ENCODE assay signal across 8 cellular contexts in the genomic region with DNA sequence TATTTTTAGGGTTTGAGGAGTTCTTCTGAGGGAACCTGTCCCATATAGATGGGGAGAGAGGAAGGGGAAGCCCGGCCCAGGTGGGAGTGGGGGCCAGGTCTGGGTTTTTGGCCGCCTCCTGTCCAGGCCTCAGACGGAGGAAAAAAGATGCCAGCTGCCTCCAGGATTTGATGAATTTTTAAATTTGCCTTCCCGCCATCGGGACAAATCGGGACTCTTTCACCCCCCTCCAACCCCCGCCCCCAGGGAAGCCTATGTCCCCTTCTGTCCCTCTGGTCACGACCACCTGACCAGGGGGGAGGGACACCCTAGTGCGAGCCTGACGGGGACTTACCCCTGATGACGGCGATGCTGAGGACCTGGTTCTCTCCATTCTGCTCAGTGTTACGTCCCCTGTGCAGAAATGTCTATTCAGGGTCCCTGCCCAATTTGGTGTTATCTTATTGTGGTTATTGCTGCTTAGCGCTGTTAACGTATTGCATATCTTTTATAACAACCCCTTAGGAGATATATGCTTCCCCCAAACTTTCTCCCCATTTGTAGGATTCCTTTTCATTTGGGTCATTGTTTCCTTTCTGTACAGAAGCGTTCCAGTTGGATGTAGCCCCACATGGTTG.
A peak's percentile ranks its signal among the peaks of the same experiment; 100 is the strongest.
DNase-seq lines count a peak whose midpoint lies in the region; ATAC-seq and TF ChIP-seq lines count a peak whose summit lies in the region.

No MANE protein-coding gene starts in this region.

- H3K27ac ChIP-seq in foreskin keratinocyte (peak overlapping the region; percentile 83), neutrophil (peak overlapping the region; percentile 63)

- peaks cover 8% of the 10 kb centered on the region for H3K4me1 ChIP-seq in foreskin keratinocyte
- H3K4me1 ChIP-seq in neutrophil (ENCODE audit: control insufficient read depth in 1 of 2, insufficient read depth in 1 of 2, low read depth in 1 of 2, low read length in 1 of 2), result peaks cover 18 to 19% of the 10 kb centered on the region in 2 experiments

- TF ChIP-seq CTCF in foreskin keratinocyte (conservative IDR thresholded peaks at IDR 0.05) (no peak), neutrophil (IDR thresholded peaks at IDR 0.05) (no peak)

- H3K36me3 ChIP-seq in neutrophil, result peaks cover 3% of the 10 kb centered on the region

- no peaks in the 10 kb centered on the region for H3K9me3 ChIP-seq in neutrophil

- peak overlapping the region; percentile 86 to 91 for H3K4me3 ChIP-seq in neutrophil (ENCODE audit: low read depth in 1 of 2, low read length in 1 of 2)

- H3K27me3 ChIP-seq in foreskin keratinocyte (no peaks in the 10 kb centered on the region), neutrophil (no peaks in the 10 kb centered on the region)

- peak; percentile 2 for DNase-seq in NK-92 treated with Interleukin-12 subunit alpha and Interleukin-12 subunit beta, amount 100 ng/mL, for 24 hours (lab: John Stamatoyannopoulos, UW)
- DNase-seq in NK-92 (lab: John Stamatoyannopoulos, UW; ENCODE audit: unreplicated experiment), result no peak
- DNase-seq in activated CD4-positive, CD25-positive, alpha-beta regulatory T cell treated with anti-CD3 and anti-CD28 coated beads, Interleukin-2, amount 50 U/mL, for 72 hours, result peak; percentile 34
- peak in 1 of 2 donors; percentile 1 for DNase-seq in foreskin keratinocyte
- DNase-seq in NOMO-1 treated with dmso at 0.1 percent for 144 hours (lab: John Stamatoyannopoulos, UW; ENCODE audit: unreplicated experiment), result no peak
- no peak for DNase-seq in central memory CD4-positive, alpha-beta T cell

- ATAC-seq in HG03135 (IDR thresholded peaks at IDR 0.05; ENCODE audit: unreplicated experiment), result peak; percentile 26
- ATAC-seq in foreskin keratinocyte, result peak; percentile 28

Comparison
In these comparisons a context has a peak if more than half of its experiments do, and no peak if none do; other contexts are left out.
1. DNase-seq: peak in NK-92 treated with Interleukin-12 subunit alpha and Interleukin-12 subunit beta, amount 100 ng/mL, for 24 hours (single experiment) and activated CD4-positive, CD25-positive, alpha-beta regulatory T cell treated with anti-CD3 and anti-CD28 coated beads, Interleukin-2, amount 50 U/mL, for 72 hours (single experiment); none in NK-92 (single experiment), NOMO-1 treated with dmso at 0.1 percent for 144 hours (single experiment) and central memory CD4-positive, alpha-beta T cell (single experiment).